ENCODE assay signal across 10 cellular contexts in genomic region chr16:57478396-57479024, GRCh38. TPM values are rescaled to one million over a fixed set of nuclear protein-coding genes. Genes with fewer than 3 reads are reported as not detected.
DNase-seq lines count a peak whose midpoint lies in the region; ATAC-seq and TF ChIP-seq lines count a peak whose summit lies in the region.
"Had no signal": no experiment of that assay in that cellular context is flagged by ENCODE, and none has a peak within 500 bp of the region (broad histone marks: within the 10 kb centered on the region; RNA-seq: fewer than 3 reads in every experiment).

No MANE protein-coding gene starts in this region.

- no peak overlapping the region for H3K4me3 Mint-ChIP-seq in MCF 10A (ENCODE audit: unreplicated experiment)

- H3K4me1 ChIP-seq in breast epithelium (peaks cover 0 to 12% of the 10 kb centered on the region in 2 donors), right lobe of liver (peaks cover 0 to 48% (median 13%) of the 10 kb centered on the region in 4 donors), upper lobe of left lung (peaks cover 38 to 55% (median 52%) of the 10 kb centered on the region in 4 donors)

- ATAC-seq in right lobe of liver (no peak), upper lobe of left lung (ENCODE audit: low FRiP score in 2 of 2) (no peak), GM21737 (IDR thresholded peaks at IDR 0.05; ENCODE audit: unreplicated experiment) (no peak)
- ATAC-seq: left lobe of liver had no signal

- H3K36me3 Mint-ChIP-seq in MCF 10A (ENCODE audit: insufficient read depth, unreplicated experiment) = no peaks in the 10 kb centered on the region

- H3K36me3 ChIP-seq in breast epithelium (no peaks in the 10 kb centered on the region), right lobe of liver (peaks cover 0 to 12% (median 5%) of the 10 kb centered on the region in 4 donors), upper lobe of left lung (peaks cover under 1 to 18% (median 9%) of the 10 kb centered on the region in 4 donors)

- H3K27ac ChIP-seq in breast epithelium = peak overlapping the region in 1 of 2 donors; percentile 70
- H3K27ac ChIP-seq in right lobe of liver = no peak overlapping the region
- peak overlapping the region in 3 of 4 donors; percentile 32 to 64 (median 62) for H3K27ac ChIP-seq in upper lobe of left lung

- H3K27me3 Mint-ChIP-seq in MCF 10A (ENCODE audit: insufficient read depth, unreplicated experiment) = no peaks in the 10 kb centered on the region

- H3K4me1 Mint-ChIP-seq in MCF 10A (ENCODE audit: insufficient read depth, unreplicated experiment) = no peaks in the 10 kb centered on the region

- no peaks in the 10 kb centered on the region for H3K27me3 ChIP-seq in breast epithelium
- H3K27me3 ChIP-seq in right lobe of liver = no peaks in the 10 kb centered on the region
- H3K27me3 ChIP-seq in upper lobe of left lung = no peaks in the 10 kb centered on the region

- no peak for TF ChIP-seq CTCF in breast epithelium (IDR thresholded peaks at IDR 0.05)
- no peak for TF ChIP-seq CTCF in MCF 10A (IDR thresholded peaks at IDR 0.05; ENCODE audit: unreplicated experiment)
- TF ChIP-seq CTCF in right lobe of liver (IDR thresholded peaks at IDR 0.05) = no peak
- TF ChIP-seq CTCF in upper lobe of left lung (IDR thresholded peaks at IDR 0.05) = no peak
- TF ChIP-seq CTCF in GM20000 (IDR thresholded peaks at IDR 0.05; ENCODE audit: extremely low read depth, missing control alignments) = no peak

- H3K9me3 Mint-ChIP-seq in MCF 10A (ENCODE audit: unreplicated experiment) = no peaks in the 10 kb centered on the region

- no TSS peak for BruUV-seq in MCF 10A (replicated peaks; lab: Mats Ljungman, UMichigan)

- POLR2A ChIA-PET in MCF 10A (lab: Yijun Ruan, JAX) = no interaction called here

- CTCF ChIA-PET in MCF 10A (lab: Yijun Ruan, JAX) = interaction anchor here (0.6 kb wide), 1 partner anchor 905 kb away, joined by 3 read pairs; no protein-coding TSS in a partner anchor

- TF ChIP-seq POLR2A in breast epithelium (IDR thresholded peaks at IDR 0.05) = no peak
- TF ChIP-seq POLR2A in right lobe of liver (IDR thresholded peaks at IDR 0.05) = no peak
- TF ChIP-seq POLR2A in upper lobe of left lung (IDR thresholded peaks at IDR 0.05) = no peak

- intact Hi-C loops in breast epithelium (cut with DNase I; ENCODE audit: low total_unique reads) = no loop called here
- intact Hi-C loops in MCF 10A (cut with micrococcal nuclease) = no loop called here
- intact Hi-C loops in right lobe of liver (cut with DNase I) = no loop called here

- H3K9me3 ChIP-seq in breast epithelium = no peaks in the 10 kb centered on the region
- H3K9me3 ChIP-seq in right lobe of liver = no peaks in the 10 kb centered on the region
- H3K9me3 ChIP-seq in upper lobe of left lung = no peaks in the 10 kb centered on the region

- DNase-seq in breast epithelium (ENCODE audit: low spot score in 2 of 2) (peak in 1 of 2 donors; percentile 34), MCF 10A (ENCODE audit: unreplicated experiment) (no peak), right lobe of liver (no peak), upper lobe of left lung (no peak), GM20000 (ENCODE audit: low spot score) (no peak)
- DNase-seq: activated CD8-positive, alpha-beta memory T cell treated with anti-CD3 and anti-CD28 coated beads, Interleukin-2, amount 50 U/mL, for 4 hours; effector memory CD4-positive, alpha-beta T cell; NCI-H2107 had no signal

- H3K27ac Mint-ChIP-seq in MCF 10A (ENCODE audit: low read depth, unreplicated experiment) = no peak overlapping the region

- no peak for TF ChIP-seq EP300 in upper lobe of left lung (IDR thresholded peaks at IDR 0.05)

- WGBS in right lobe of liver (ENCODE audit: insufficient coverage, low coverage, low lambda C conversion rate, missing lambda C conversion rate) = 70% methylated on average over 4 of the region's 8 CpGs
- WGBS in upper lobe of left lung, 2 donors = 27 to 59% methylated on average over 4 to 8 of the region's 8 CpGs

- H3K4me3 ChIP-seq in breast epithelium (peak overlapping the region; percentile 44 to 68 (median 47)), right lobe of liver (peak overlapping the region in 2 of 3 donors; percentile 41 to 45), upper lobe of left lung (peak overlapping the region in 3 of 4 donors; percentile 31 to 52 (median 40))

RNA-seq across cellular contexts. Expression of gene DOK4, which starts 7.8 kb away (rescaled TPM):
- total RNA-seq in breast epithelium = 10 to 100 TPM; 13.1 to 20.3 (median 17.6) TPM
- 6.4 and 7.5 TPM in 2 replicates for total RNA-seq in MCF 10A (2022)
- total RNA-seq in right lobe of liver = 10 to 100 TPM; 20.0 to 62.1 (median 36.7) TPM
- 10 to 100 TPM; 36.7 to 87.3 (median 54.1) TPM for total RNA-seq in upper lobe of left lung

RNA-seq across cellular contexts. Expression of gene POLR2C, which starts 16.0 kb away (rescaled TPM):
- total RNA-seq in breast epithelium (100 to 1,000 TPM; 119 to 129 (median 127) TPM), MCF 10A (2022) (43.3 and 44.8 TPM in 2 replicates), right lobe of liver (10 to 100 TPM; 27.7 to 70.2 (median 35.4) TPM), upper lobe of left lung (100 to 1,000 TPM in 4 of 6 donors, 10 to 100 TPM in 2; 70.6 to 210 (median 112) TPM)

RNA-seq across cellular contexts. Expression of gene COQ9, which starts 31.2 kb away (rescaled TPM):
- total RNA-seq in breast epithelium (10 to 100 TPM; 36.0 to 42.6 (median 40.7) TPM), MCF 10A (2022) (72.5 and 80.8 TPM in 2 replicates), right lobe of liver (10 to 100 TPM; 43.2 to 81.4 (median 55.3) TPM), upper lobe of left lung (10 to 100 TPM; 33.1 to 47.1 (median 39.4) TPM)

RNA-seq across cellular contexts. Expression of gene CIAPIN1, which starts 31.3 kb away (rescaled TPM):
- 10 to 100 TPM; 23.4 to 33.2 (median 28.8) TPM for total RNA-seq in breast epithelium
- total RNA-seq in MCF 10A (2022) = 99.9 and 105 TPM in 2 replicates
- 10 to 100 TPM; 23.3 to 27.4 (median 23.9) TPM for total RNA-seq in right lobe of liver
- total RNA-seq in upper lobe of left lung = 10 to 100 TPM; 21.0 to 44.5 (median 36.5) TPM

RNA-seq across cellular contexts. Expression of gene CCDC102A, which starts 57.9 kb away (rescaled TPM):
- total RNA-seq in breast epithelium (10 to 100 TPM in 2 of 3 donors, 1 to 10 TPM in 1; 6.7 to 15.1 (median 12.1) TPM), MCF 10A (2022) (3.8 and 4.1 TPM in 2 replicates), right lobe of liver (1 to 10 TPM in 5 of 6 experiments, under 1 TPM in 1; 0.97 to 1.9 (median 1.2) TPM), upper lobe of left lung (10 to 100 TPM in 5 of 6 donors, 1 to 10 TPM in 1; 8.2 to 41.9 (median 16.5) TPM)

Comparison
In these comparisons a context has a peak if more than half of its experiments do, and no peak if none do; other contexts are left out.
1. H3K27ac ChIP-seq: peak in upper lobe of left lung (3 of 4); none in right lobe of liver (0 of 3).
2. Peak in every context shown above with its lines, with median percentiles within 50 percentile points of each other: H3K4me3 ChIP-seq.